In genomic region chr5:81250004-81250403, GRCh38 we compare ENCODE assay signal across 17 cellular contexts. TPM values are rescaled to one million over a fixed set of nuclear protein-coding genes. Genes with fewer than 3 reads are reported as not detected.
"Had no signal": no experiment of that assay in that cellular context is flagged by ENCODE, and none has a peak within 500 bp of the region (broad histone marks: within the 10 kb centered on the region; RNA-seq: fewer than 3 reads in every experiment).

No MANE protein-coding gene starts in this region.

- H3K27ac ChIP-seq: RWPE1 had no signal

- ATAC-seq: Panc1 had no signal

- DNase-seq: KBM-7, MV-4-11, NCI-H1048, NCI-H1105, NCI-H1436 treated with DMSO at 0.1 percent for 48 hours, NCI-H1694, NCI-H187 treated with DMSO at 0.1 percent for 48 hours, NCI-H226, NCI-H526, SHP77 had no signal

RNA-seq across cellular contexts. Expression of gene CKMT2, which starts 16.9 kb away (rescaled TPM):
- total RNA-seq: HT-29, LHCN-M2, MCF 10A, NCI-H460, SK-MEL-5 had no signal
